8 cellular contexts compared by ENCODE assay signal in genomic region chr6:73451166-73452106, GRCh38. TPM values are rescaled to one million over a fixed set of nuclear protein-coding genes. Genes with fewer than 3 reads are reported as not detected.
DNase-seq lines count a peak whose midpoint lies in the region; ATAC-seq, FAIRE-seq and TF ChIP-seq lines count a peak whose summit lies in the region.

No MANE protein-coding gene starts in this region.

- TF ChIP-seq CTCF in liver (IDR thresholded peaks at IDR 0.05; ENCODE audit: low read depth, low read length, missing input control) (no peak), HepG2 (CRISPR knock-in tag; IDR thresholded peaks at IDR 0.05) (no peak)

- in situ Hi-C loops in HepG2 (cut with HindIII; ENCODE audit: extremely low pct_ligation_motif_present, low pct_unique_long_range_greater_than_20kb) = no loop called here

- WGBS in liver = 6% methylated on average over 80 of the region's 80 CpGs
- 84% methylated on average over 66 of the region's 80 CpGs for WGBS in HepG2 (ENCODE audit: low lambda C conversion rate)
- 1% methylated on average over 75 to 80 of the region's 80 CpGs for WGBS in esophagus, 2 donors

- no peaks in the 10 kb centered on the region for H3K79me2 ChIP-seq in HepG2 (ENCODE audit: insufficient read depth, low read length)

- H3K4me2 ChIP-seq in HepG2 (ENCODE audit: low read depth, low read length) = no peak overlapping the region

- H3K9ac ChIP-seq in liver (ENCODE audit: low read depth in 1 of 2, low read length in 2 of 2) = peak overlapping the region; percentile 11 to 62
- H3K9ac ChIP-seq in HepG2 (ENCODE audit: insufficient read depth, low read depth, low read length) = no peak overlapping the region

- H3K4me1 ChIP-seq in liver (ENCODE audit: control insufficient read depth in 4 of 4, insufficient read depth in 4 of 4, low read length in 3 of 4) (peaks cover 0 to 13% (median 7%) of the 10 kb centered on the region in 4 donors), HepG2 (ENCODE audit: insufficient read depth, low read length) (peaks cover 8% of the 10 kb centered on the region), esophagus (ENCODE audit: control insufficient read depth in 2 of 2, insufficient read depth in 2 of 2, low read length in 1 of 2) (no peaks in the 10 kb centered on the region), muscle layer of duodenum (ENCODE audit: control insufficient read depth in 1 of 2, insufficient read depth in 2 of 2, low read length in 2 of 2) (no peaks in the 10 kb centered on the region)

- H3K9me3 ChIP-seq in liver (ENCODE audit: control insufficient read depth in 4 of 4, low read length in 3 of 4) = no peaks in the 10 kb centered on the region
- H3K9me3 ChIP-seq in HepG2 (ENCODE audit: low read length) = no peaks in the 10 kb centered on the region
- H3K9me3 ChIP-seq in esophagus (ENCODE audit: control insufficient read depth in 2 of 2, insufficient read depth in 1 of 2, low read depth in 1 of 2, low read length in 1 of 2) = no peaks in the 10 kb centered on the region
- no peaks in the 10 kb centered on the region for H3K9me3 ChIP-seq in muscle layer of duodenum (ENCODE audit: control insufficient read depth in 1 of 2, low read length in 2 of 2)

- H4K20me1 ChIP-seq in HepG2 (ENCODE audit: insufficient read depth, low read length) = no peaks in the 10 kb centered on the region

- H2AFZ ChIP-seq in HepG2 (ENCODE audit: low read length) = no peak overlapping the region

- BruUV-seq in HepG2 (replicated peaks; lab: Mats Ljungman, UMichigan) = no TSS peak

- POLR2A ChIA-PET in HepG2 (lab: Yijun Ruan, JAX) = interaction anchor here (1.2 kb wide), 1 partner anchor 10 kb away, joined by 3 read pairs; the partner anchor contains the start of gene MTO1

- no peak for TF ChIP-seq RAD21 in liver (IDR thresholded peaks at IDR 0.05)
- TF ChIP-seq RAD21 in HepG2 (CRISPR knock-in tag; IDR thresholded peaks at IDR 0.05) = no peak

- CTCF ChIA-PET in HepG2 (lab: Yijun Ruan, JAX; ENCODE audit: low intra/inter-chr PET ratio, low total read pairs) = no interaction called here

- peak overlapping the region; percentile 63 to 72 (median 66) for H3K4me3 ChIP-seq in liver (ENCODE audit: low read depth in 1 of 3, low read length in 3 of 3)
- no peak overlapping the region for H3K4me3 ChIP-seq in HepG2 (replicated peaks in 1 of 3; ENCODE audit: insufficient read depth in 1 of 3, low read depth in 2 of 3, low read length in 3 of 3)
- peak overlapping the region; percentile 63 to 79 for H3K4me3 ChIP-seq in esophagus (ENCODE audit: low read depth in 1 of 2, low read length in 2 of 2)
- H3K4me3 ChIP-seq in muscle layer of duodenum (ENCODE audit: low read depth in 1 of 2, low read length in 2 of 2) = peak overlapping the region; percentile 83 to 88

- H3K27me3 ChIP-seq in liver (ENCODE audit: control insufficient read depth in 4 of 4, insufficient read depth in 4 of 4, low read length in 3 of 4) (no peaks in the 10 kb centered on the region), HepG2 (ENCODE audit: control insufficient read depth in 1 of 2, insufficient read depth in 2 of 2, low read length in 2 of 2) (no peaks in the 10 kb centered on the region), esophagus (ENCODE audit: control insufficient read depth in 1 of 2, insufficient read depth in 2 of 2, low read length in 2 of 2) (no peaks in the 10 kb centered on the region), muscle layer of duodenum (ENCODE audit: low read depth, low read length) (no peaks in the 10 kb centered on the region)

- H3K27ac ChIP-seq in liver (ENCODE audit: low read depth in 1 of 2, low read length in 2 of 2) = peak overlapping the region; percentile 57 to 78
- H3K27ac ChIP-seq in HepG2 (ENCODE audit: extremely low read length, insufficient read depth, low read length) = no peak overlapping the region
- peak overlapping the region; percentile 62 to 66 for H3K27ac ChIP-seq in esophagus (ENCODE audit: low read depth in 2 of 2, low read length in 1 of 2)
- peak overlapping the region; percentile 69 for H3K27ac ChIP-seq in muscle layer of duodenum (ENCODE audit: low read length)
- H3K27ac ChIP-seq in substantia nigra (ENCODE audit: low read depth, low read length, poor library complexity, severe bottlenecking) = peak overlapping the region; percentile 61

- FAIRE-seq in HepG2 (lab: Jason Lieb, UNC) = no peak

- H3K36me3 ChIP-seq in liver (ENCODE audit: control insufficient read depth in 4 of 4, insufficient read depth in 3 of 4, low read depth in 1 of 4, low read length in 3 of 4) (no peaks in the 10 kb centered on the region), HepG2 (replicated peaks in 1 of 2; ENCODE audit: control insufficient read depth in 1 of 2, insufficient read depth in 2 of 2, low read length in 2 of 2) (no peaks in the 10 kb centered on the region), esophagus (ENCODE audit: control insufficient read depth in 2 of 2, insufficient read depth in 2 of 2, low read length in 1 of 2) (no peaks in the 10 kb centered on the region), muscle layer of duodenum (ENCODE audit: control insufficient read depth in 1 of 2, insufficient read depth in 2 of 2, low read length in 2 of 2) (peaks cover 0 to 4% of the 10 kb centered on the region in 2 donors)

- intact Hi-C loops in HepG2 (cut with micrococcal nuclease; ENCODE audit: unreplicated experiment) = no loop called here

- no peak for TF ChIP-seq POLR2A in HepG2 (IDR thresholded peaks at IDR 0.05; ENCODE audit: insufficient read depth in 1 of 2, low read depth in 2 of 2, low read length in 2 of 2)

- no peak for TF ChIP-seq EP300 in HepG2 (IDR thresholded peaks at IDR 0.05; ENCODE audit: low read depth in 2 of 2, low read length in 2 of 2)
- no peak for TF ChIP-seq EP300 in HepG2 (CRISPR knock-in tag; IDR thresholded peaks at IDR 0.05; ENCODE audit: borderline replicate concordance)

- ATAC-seq in HepG2 (no peak), HG03064 (IDR thresholded peaks at IDR 0.05; ENCODE audit: low read depth, unreplicated experiment) (peak; percentile 58)

- DNase-seq in HepG2 (ENCODE audit: low spot score) (no peak), NCI-H748 (lab: John Stamatoyannopoulos, UW; ENCODE audit: unreplicated experiment) (peak; percentile 63), substantia nigra (lab: John Stamatoyannopoulos, UW) (peak in 36 of 49 donors; percentile 5 to 66 (median 32))
- peak; percentile 59 for DNase-seq in activated T-cell treated with anti-CD3 and anti-CD28 coated beads, Interleukin-2, amount 50 U/mL, for 1 hour

RNA-seq across cellular contexts. Expression of gene CGAS, which starts 0.7 kb away (rescaled TPM):
- 1 to 10 TPM; 2.0 to 4.9 TPM for total RNA-seq in liver
- polyA plus RNA-seq in liver = under 1 TPM; 0.36 to 0.47 TPM
- 0.07 TPM in 1 of 2 replicates, not detected in the other for total RNA-seq in HepG2 (2016; rRNA removed; fragmentation: Illumina TruSeq; extraction: Trizol)
- total RNA-seq in HepG2 (2016; cell fraction: cytosol; rRNA removed; fragmentation: Illumina TruSeq; extraction: Trizol; ENCODE audit: low read depth) = not detected in 2 replicates
- total RNA-seq in HepG2 (2016; cell fraction: insoluble cytoplasmic fraction; rRNA removed; fragmentation: Illumina TruSeq; extraction: Trizol) = 0.04 TPM in 1 of 2 replicates, not detected in the other
- total RNA-seq in HepG2 (2016; cell fraction: membrane; rRNA removed; fragmentation: Illumina TruSeq; extraction: Trizol) = not detected in 2 replicates
- 0.09 TPM in 1 of 2 replicates, not detected in the other for total RNA-seq in HepG2 (2016; cell fraction: nucleus; rRNA removed; fragmentation: Illumina TruSeq; extraction: Trizol)
- 0.03 and 0.04 TPM in 2 replicates for polyA plus RNA-seq in HepG2 (2011; rRNA removed)
- polyA plus RNA-seq in HepG2 (2011; cell fraction: cytosol; rRNA removed) = not detected in 2 replicates
- polyA plus RNA-seq in HepG2 (2011; cell fraction: nucleus; rRNA removed) = 0.05 and 0.06 TPM in 2 replicates
- 0.05 TPM in 1 of 2 replicates, not detected in the other for polyA plus RNA-seq in HepG2 (2012)
- polyA plus RNA-seq in HepG2 (2016; cell fraction: cytosol; fragmentation: Illumina TruSeq; extraction: Trizol; ENCODE audit: low read depth) = not detected in 2 replicates
- 0.30 TPM in 1 of 2 replicates, not detected in the other for polyA plus RNA-seq in HepG2 (2016; cell fraction: insoluble cytoplasmic fraction; fragmentation: Illumina TruSeq; extraction: Trizol; ENCODE audit: low read depth)
- not detected in 2 replicates for polyA plus RNA-seq in HepG2 (2016; cell fraction: membrane; fragmentation: Illumina TruSeq; extraction: Trizol; ENCODE audit: low read depth)
- not detected in 2 replicates for polyA plus RNA-seq in HepG2 (2016; cell fraction: nucleus; fragmentation: Illumina TruSeq; extraction: Trizol; ENCODE audit: insufficient read depth, low read depth)
- polyA minus RNA-seq in HepG2 (2011; rRNA and poly(A)+ RNA removed; ENCODE audit: low replicate concordance) = 5.8 TPM in 1 of 2 replicates, not detected in the other
- polyA minus RNA-seq in HepG2 (2011; cell fraction: cytosol; rRNA and poly(A)+ RNA removed) = not detected in 2 replicates
- polyA minus RNA-seq in HepG2 (2011; cell fraction: nucleus; rRNA and poly(A)+ RNA removed) = not detected in 2 replicates
- 1 to 10 TPM; 1.2 to 2.3 TPM for polyA plus RNA-seq in esophagus

RNA-seq across cellular contexts. Expression of gene MTO1, which starts 10.1 kb away (rescaled TPM):
- total RNA-seq in liver (10 to 100 TPM; 22.9 to 64.4 TPM), HepG2 (2016; rRNA removed; fragmentation: Illumina TruSeq; extraction: Trizol) (31.9 and 45.3 TPM in 2 replicates)
- polyA plus RNA-seq in liver (10 to 100 TPM; 12.9 to 18.2 TPM), HepG2 (2011; rRNA removed) (20.1 and 21.1 TPM in 2 replicates), esophagus (10 to 100 TPM; 11.8 to 15.8 TPM)
- total RNA-seq in HepG2 (2016; cell fraction: cytosol; rRNA removed; fragmentation: Illumina TruSeq; extraction: Trizol; ENCODE audit: low read depth) = 22.3 and 25.1 TPM in 2 replicates
- total RNA-seq in HepG2 (2016; cell fraction: insoluble cytoplasmic fraction; rRNA removed; fragmentation: Illumina TruSeq; extraction: Trizol) = 37.4 and 41.0 TPM in 2 replicates
- 19.9 and 21.1 TPM in 2 replicates for total RNA-seq in HepG2 (2016; cell fraction: membrane; rRNA removed; fragmentation: Illumina TruSeq; extraction: Trizol)
- 42.8 and 50.4 TPM in 2 replicates for total RNA-seq in HepG2 (2016; cell fraction: nucleus; rRNA removed; fragmentation: Illumina TruSeq; extraction: Trizol)
- polyA plus RNA-seq in HepG2 (2011; cell fraction: cytosol; rRNA removed) = 12.7 and 19.8 TPM in 2 replicates
- polyA plus RNA-seq in HepG2 (2011; cell fraction: nucleus; rRNA removed) = 39.9 and 40.2 TPM in 2 replicates
- 17.3 and 22.7 TPM in 2 replicates for polyA plus RNA-seq in HepG2 (2012)
- 7.2 and 7.4 TPM in 2 replicates for polyA plus RNA-seq in HepG2 (2016; cell fraction: cytosol; fragmentation: Illumina TruSeq; extraction: Trizol; ENCODE audit: low read depth)
- polyA plus RNA-seq in HepG2 (2016; cell fraction: insoluble cytoplasmic fraction; fragmentation: Illumina TruSeq; extraction: Trizol; ENCODE audit: low read depth) = 29.9 and 32.7 TPM in 2 replicates
- polyA plus RNA-seq in HepG2 (2016; cell fraction: membrane; fragmentation: Illumina TruSeq; extraction: Trizol; ENCODE audit: low read depth) = 10.1 and 12.3 TPM in 2 replicates
- polyA plus RNA-seq in HepG2 (2016; cell fraction: nucleus; fragmentation: Illumina TruSeq; extraction: Trizol; ENCODE audit: insufficient read depth, low read depth) = 58.4 and 66.5 TPM in 2 replicates
- 29.0 and 38.5 TPM in 2 replicates for polyA minus RNA-seq in HepG2 (2011; rRNA and poly(A)+ RNA removed; ENCODE audit: low replicate concordance)
- 11.6 and 17.0 TPM in 2 replicates for polyA minus RNA-seq in HepG2 (2011; cell fraction: cytosol; rRNA and poly(A)+ RNA removed)
- polyA minus RNA-seq in HepG2 (2011; cell fraction: nucleus; rRNA and poly(A)+ RNA removed) = 54.2 and 59.1 TPM in 2 replicates

RNA-seq across cellular contexts. Expression of gene DDX43, which starts 56.8 kb away (rescaled TPM):
- under 1 TPM; 0.14 to 0.75 TPM for total RNA-seq in liver
- polyA plus RNA-seq in liver = under 1 TPM; 0.13 to 0.31 TPM
- total RNA-seq in HepG2 (2016; rRNA removed; fragmentation: Illumina TruSeq; extraction: Trizol) = not detected in 2 replicates
- total RNA-seq in HepG2 (2016; cell fraction: cytosol; rRNA removed; fragmentation: Illumina TruSeq; extraction: Trizol; ENCODE audit: low read depth) = not detected in 2 replicates
- total RNA-seq in HepG2 (2016; cell fraction: insoluble cytoplasmic fraction; rRNA removed; fragmentation: Illumina TruSeq; extraction: Trizol) = not detected in 2 replicates
- not detected in 2 replicates for total RNA-seq in HepG2 (2016; cell fraction: membrane; rRNA removed; fragmentation: Illumina TruSeq; extraction: Trizol)
- not detected in 2 replicates for total RNA-seq in HepG2 (2016; cell fraction: nucleus; rRNA removed; fragmentation: Illumina TruSeq; extraction: Trizol)
- not detected in 2 replicates for polyA plus RNA-seq in HepG2 (2011; rRNA removed)
- not detected in 2 replicates for polyA plus RNA-seq in HepG2 (2011; cell fraction: cytosol; rRNA removed)
- not detected in 2 replicates for polyA plus RNA-seq in HepG2 (2011; cell fraction: nucleus; rRNA removed)
- polyA plus RNA-seq in HepG2 (2012) = not detected in 2 replicates
- polyA plus RNA-seq in HepG2 (2016; cell fraction: cytosol; fragmentation: Illumina TruSeq; extraction: Trizol; ENCODE audit: low read depth) = not detected in 2 replicates
- not detected in 2 replicates for polyA plus RNA-seq in HepG2 (2016; cell fraction: insoluble cytoplasmic fraction; fragmentation: Illumina TruSeq; extraction: Trizol; ENCODE audit: low read depth)
- polyA plus RNA-seq in HepG2 (2016; cell fraction: membrane; fragmentation: Illumina TruSeq; extraction: Trizol; ENCODE audit: low read depth) = not detected in 2 replicates
- not detected in 2 replicates for polyA plus RNA-seq in HepG2 (2016; cell fraction: nucleus; fragmentation: Illumina TruSeq; extraction: Trizol; ENCODE audit: insufficient read depth, low read depth)
- not detected in 2 replicates for polyA minus RNA-seq in HepG2 (2011; rRNA and poly(A)+ RNA removed; ENCODE audit: low replicate concordance)
- polyA minus RNA-seq in HepG2 (2011; cell fraction: cytosol; rRNA and poly(A)+ RNA removed) = not detected in 2 replicates
- polyA minus RNA-seq in HepG2 (2011; cell fraction: nucleus; rRNA and poly(A)+ RNA removed) = not detected in 2 replicates
- under 1 TPM; 0.31 to 0.60 TPM for polyA plus RNA-seq in esophagus

Comparison
In these comparisons a context has a peak if more than half of its experiments do, and no peak if none do; other contexts are left out.
1. H3K4me3 ChIP-seq: peak in liver (3 of 3), esophagus (2 of 2) and muscle layer of duodenum (2 of 2); none in HepG2 (0 of 3).